1 cellular context compared by ENCODE assay signal in the genomic region with DNA sequence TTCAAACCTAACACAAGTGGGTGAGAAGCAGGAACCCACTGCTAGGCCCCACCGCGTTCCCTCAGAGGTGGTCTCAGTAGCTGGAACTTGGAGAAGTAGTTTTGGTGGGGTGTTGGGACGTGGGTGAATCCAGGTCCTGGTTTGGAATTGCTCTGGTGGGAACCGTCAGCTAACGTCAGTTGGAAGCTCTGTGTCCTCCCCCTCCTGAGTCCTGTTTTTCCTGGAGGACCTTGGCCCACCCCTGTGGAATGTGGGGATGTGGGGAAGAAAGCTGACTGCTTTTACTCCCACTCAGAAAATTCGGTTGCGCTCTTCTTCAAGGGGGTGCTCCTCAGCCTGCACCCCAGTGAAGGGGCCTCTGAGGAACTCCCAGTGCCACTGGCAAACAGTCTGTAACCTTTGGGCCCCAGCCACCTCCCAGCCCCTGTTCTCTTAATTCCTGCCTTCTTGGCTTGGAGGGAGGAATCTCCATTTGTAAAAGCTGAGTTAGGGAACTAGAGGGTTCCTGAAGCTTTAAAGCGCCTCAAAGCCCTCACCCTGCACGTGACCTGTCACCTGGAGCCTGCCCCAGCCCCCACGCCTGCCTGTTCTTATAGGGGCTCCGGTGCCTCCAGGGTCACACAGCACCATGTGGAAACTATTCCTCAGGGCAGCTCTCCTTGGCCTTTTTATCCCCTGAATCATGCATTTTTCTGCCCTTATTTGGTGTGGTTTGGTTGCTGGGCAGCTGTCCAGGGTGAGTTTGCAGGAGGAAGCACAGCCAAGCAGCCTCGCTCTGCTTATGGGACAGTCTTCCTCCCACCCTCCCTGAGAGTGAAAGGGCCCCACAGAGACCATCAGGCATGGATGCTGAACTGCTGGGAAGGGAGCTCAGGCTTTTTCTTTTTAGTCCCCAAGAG.
TF ChIP-seq lines count a peak whose summit lies in the region.

No MANE protein-coding gene starts in this region.

TF ChIP-seq in HEK293, 187 proteins besides CTCF, POLR2A, EP300 and RAD21 (continued from another document):
- no peak for TF ChIP-seq KLF7 (tag by site-specific recombination; IDR thresholded peaks at IDR 0.05; ENCODE audit: borderline replicate concordance)
TF ChIP-seq in HEK293: peak in this region for 9.
